In genomic region chr5:59766394-59766793, GRCh38 we compare ENCODE assay signal across 10 cellular contexts.
DNase-seq lines count a peak whose midpoint lies in the region; ATAC-seq, FAIRE-seq and TF ChIP-seq lines count a peak whose summit lies in the region.
"Had no signal": no experiment of that assay in that cellular context is flagged by ENCODE, and none has a peak within 500 bp of the region (broad histone marks: within the 10 kb centered on the region; RNA-seq: fewer than 3 reads in every experiment).

No MANE protein-coding gene starts in this region.

- no peak overlapping the region for H3K27ac ChIP-seq in pancreas

- H3K27me3 Mint-ChIP-seq in natural killer cell treated with Interleukin-12 subunit alpha and Interleukin-12 subunit beta and Interleukin-15 and Interleukin-18, amount 100 ng/mL, for 72 hours, result peaks cover 37 to 47% of the 10 kb centered on the region in 2 donors

- no peaks in the 10 kb centered on the region for H3K27me3 ChIP-seq in GM06990 (replicated peaks; ENCODE audit: control insufficient read depth, insufficient read depth, low read length)
- H3K27me3 ChIP-seq in endocrine pancreas (ENCODE audit: control insufficient read depth, insufficient read depth, low read length), result no peaks in the 10 kb centered on the region
- no peaks in the 10 kb centered on the region for H3K27me3 ChIP-seq in pancreas

- no peaks in the 10 kb centered on the region for H3K36me3 Mint-ChIP-seq in natural killer cell treated with Interleukin-12 subunit alpha and Interleukin-12 subunit beta and Interleukin-15 and Interleukin-18, amount 100 ng/mL, for 72 hours

- H3K4me1 Mint-ChIP-seq in natural killer cell treated with Interleukin-12 subunit alpha and Interleukin-12 subunit beta and Interleukin-15 and Interleukin-18, amount 100 ng/mL, for 72 hours (ENCODE audit: low read depth in 2 of 2), result peaks cover 6 to 7% of the 10 kb centered on the region in 2 donors

- no peaks in the 10 kb centered on the region for H3K36me3 ChIP-seq in GM06990 (ENCODE audit: control insufficient read depth, insufficient read depth, low read length)
- H3K36me3 ChIP-seq in endocrine pancreas (ENCODE audit: control insufficient read depth, insufficient read depth, low read length), result no peaks in the 10 kb centered on the region
- H3K36me3 ChIP-seq in pancreas, result no peaks in the 10 kb centered on the region

- no peak overlapping the region for H3K9ac ChIP-seq in endocrine pancreas (ENCODE audit: control insufficient read depth, insufficient read depth, low read length)

- no peak for DNase-seq in GM06990 (ENCODE audit: extremely low read depth, insufficient read length)
- DNase-seq in NCI-H446 (lab: John Stamatoyannopoulos, UW), result peak; percentile 65 to 69
- peak in 5 of 6 donors; percentile 16 to 61 (median 43) for DNase-seq in pancreas
- DNase-seq in OCI-M2 (lab: John Stamatoyannopoulos, UW; ENCODE audit: unreplicated experiment), result no peak
- no peak for DNase-seq in NOMO-1 (lab: John Stamatoyannopoulos, UW; ENCODE audit: unreplicated experiment in 2 of 2)
- no peak for DNase-seq in natural killer cell treated with Interleukin-12 subunit alpha and Interleukin-12 subunit beta and Interleukin-15 and Interleukin-18, amount 100 ng/mL, for 72 hours (ENCODE audit: low spot score)
- DNase-seq: effector CD8-positive, alpha-beta T cell; midbrain had no signal

- H3K27ac Mint-ChIP-seq in natural killer cell treated with Interleukin-12 subunit alpha and Interleukin-12 subunit beta and Interleukin-15 and Interleukin-18, amount 100 ng/mL, for 72 hours, result no peak overlapping the region

- ATAC-seq in pancreas, result peak in 2 of 4 donors; percentile 12 to 43
- ATAC-seq in HG03432 (IDR thresholded peaks at IDR 0.05; ENCODE audit: unreplicated experiment), result no peak
- ATAC-seq in natural killer cell treated with Interleukin-12 subunit alpha and Interleukin-12 subunit beta and Interleukin-15 and Interleukin-18, amount 100 ng/mL, for 72 hours, result no peak

- H3K4me3 Mint-ChIP-seq in natural killer cell treated with Interleukin-12 subunit alpha and Interleukin-12 subunit beta and Interleukin-15 and Interleukin-18, amount 100 ng/mL, for 72 hours, result no peak overlapping the region

- FAIRE-seq in pancreas (lab: Jason Lieb, UNC), result no peak

- no peaks in the 10 kb centered on the region for H3K9me3 Mint-ChIP-seq in natural killer cell treated with Interleukin-12 subunit alpha and Interleukin-12 subunit beta and Interleukin-15 and Interleukin-18, amount 100 ng/mL, for 72 hours

- TF ChIP-seq CTCF in GM06990 (IDR thresholded peaks at IDR 0.05; ENCODE audit: insufficient read depth, low read length, poor library complexity, severe bottlenecking), result no peak
- no peak for TF ChIP-seq CTCF in pancreas (IDR thresholded peaks at IDR 0.05)

- peaks cover 13% of the 10 kb centered on the region for H3K4me1 ChIP-seq in endocrine pancreas (ENCODE audit: control insufficient read depth, insufficient read depth, low read length)
- H3K4me1 ChIP-seq in pancreas, result peaks cover 0 to 3% (median 0%) of the 10 kb centered on the region in 3 donors

- intact Hi-C loops in pancreas (cut with DNase I), result no loop called here

- H3K4me3 ChIP-seq in GM06990 (replicated peaks; ENCODE audit: low read depth, low read length), result peak overlapping the region; percentile 47
- peak overlapping the region; percentile 90 for H3K4me3 ChIP-seq in endocrine pancreas (ENCODE audit: control insufficient read depth, insufficient read depth, low read length)
- H3K4me3 ChIP-seq in pancreas, result peak overlapping the region in 1 of 4 donors; percentile 11

- H3K9me3 ChIP-seq in endocrine pancreas (ENCODE audit: control insufficient read depth, low read length) (no peaks in the 10 kb centered on the region), pancreas (no peaks in the 10 kb centered on the region)

- 11 to 14% methylated on average over 5 of the region's 5 CpGs for WGBS in pancreas, 2 donors

Comparison
In these comparisons a context has a peak if more than half of its experiments do, and no peak if none do; other contexts are left out.
1. DNase-seq: peak in NCI-H446 (2 of 2) and pancreas (5 of 6); none in GM06990 (single experiment), OCI-M2 (single experiment), NOMO-1 (0 of 2) and natural killer cell treated with Interleukin-12 subunit alpha and Interleukin-12 subunit beta and Interleukin-15 and Interleukin-18, amount 100 ng/mL, for 72 hours (single experiment).